27 cellular contexts compared by ENCODE assay signal in genomic region chr12:46918631-46919030, GRCh38.
"Had no signal": no experiment of that assay in that cellular context is flagged by ENCODE, and none has a peak within 500 bp of the region (broad histone marks: within the 10 kb centered on the region; RNA-seq: fewer than 3 reads in every experiment).

No MANE protein-coding gene starts in this region.

- H3K4me3 Mint-ChIP-seq: stimulated activated effector memory CD8-positive, alpha-beta T cell treated with anti-CD3 and anti-CD28 coated beads, Interleukin-12 subunit alpha, Interleukin-12 subunit beta, amount 100 ng/mL, for 72 hours; stimulated activated memory B cell treated with anti-CD40 and anti-IgM and Interleukin-4, amounts not matched to agents 10 μg/mL and 1 μg/mL and 100 μg/mL, for 72 hours; stimulated activated naive B cell treated with anti-CD40 and anti-IgM and Interleukin-4, amounts not matched to agents 10 μg/mL and 1 μg/mL and 100 μg/mL, for 72 hours; stimulated activated naive CD8-positive, alpha-beta T cell treated with anti-CD3 and anti-CD28 coated beads, Interleukin-15, amount 100 ng/mL, for 72 hours; stimulated activated naive CD8-positive, alpha-beta T cell treated with anti-CD3 and anti-CD28 coated beads, Interleukin-15, Interleukin-2, amounts not matched to agents 100 ng/mL and 50 ng/mL, for 24 hours; type B pancreatic cell had no signal

- H3K27me3 ChIP-seq: stomach, suprapubic skin, testis, thyroid gland, tibial artery, tibial nerve, transverse colon, upper lobe of left lung, upper lobe of right lung, uterus, vagina had no signal

- H3K36me3 ChIP-seq: stomach, suprapubic skin, thoracic aorta, thyroid gland, tibial artery, tibial nerve, transverse colon, upper lobe of left lung, upper lobe of right lung, uterus, vagina had no signal

- H3K4me3 ChIP-seq: stomach, suprapubic skin, testis, thoracic aorta, thyroid gland, tibial artery, tibial nerve, transverse colon, upper lobe of left lung, upper lobe of right lung, uterus, vagina had no signal

- H3K4me1 Mint-ChIP-seq: stimulated activated effector memory CD8-positive, alpha-beta T cell treated with anti-CD3 and anti-CD28 coated beads, Interleukin-12 subunit alpha, Interleukin-12 subunit beta, amount 100 ng/mL, for 72 hours; stimulated activated naive CD8-positive, alpha-beta T cell treated with anti-CD3 and anti-CD28 coated beads, Interleukin-15, amount 100 ng/mL, for 72 hours had no signal

- ATAC-seq: stimulated activated effector memory CD8-positive, alpha-beta T cell treated with anti-CD3 and anti-CD28 coated beads, Interleukin-12 subunit alpha, Interleukin-12 subunit beta, amount 100 ng/mL, for 72 hours; stimulated activated memory B cell treated with anti-CD40 and anti-IgM and Interleukin-4, amounts not matched to agents 10 μg/mL and 1 μg/mL and 100 μg/mL, for 72 hours; stimulated activated naive B cell treated with anti-CD40 and anti-IgM and Interleukin-4, amounts not matched to agents 10 μg/mL and 1 μg/mL and 100 μg/mL, for 72 hours; stimulated activated naive CD8-positive, alpha-beta T cell treated with anti-CD3 and anti-CD28 coated beads, Interleukin-15, amount 100 ng/mL, for 72 hours; stimulated activated naive CD8-positive, alpha-beta T cell treated with anti-CD3 and anti-CD28 coated beads, Interleukin-15, Interleukin-2, amounts not matched to agents 100 U/mL and 50 U/mL, for 24 hours; upper lobe of right lung had no signal

- DNase-seq: stimulated activated CD4-positive, alpha-beta T cell treated with anti-CD3 and anti-CD28 coated beads, Interleukin-2, amount 100 ng/mL, for 48 hours; stimulated activated CD4-positive, alpha-beta T cell treated with anti-CD3 and anti-CD28 coated beads, Interleukin-4, amount 100 ng/mL, for 1 hour; stimulated activated CD4-positive, alpha-beta T cell treated with anti-CD3 and anti-CD28 coated beads, Interleukin-4, amount 100 ng/mL, for 24 hours; stimulated activated CD4-positive, alpha-beta T cell treated with anti-CD3 and anti-CD28 coated beads, Interleukin-4, amount 100 ng/mL, for 4 hours; stimulated activated CD8-positive, alpha-beta memory T cell treated with anti-CD3 and anti-CD28 coated beads, Interleukin-4, amount 100 ng/mL, for 48 hours; stimulated activated naive B cell treated with anti-CD40 and anti-IgM and Interleukin-4, amounts not matched to agents 10 μg/mL and 1 μg/mL and 100 μg/mL, for 72 hours; stimulated activated naive CD4-positive, alpha-beta T cell; stimulated activated naive CD4-positive, alpha-beta T cell treated with Interleukin-2 at 50 U/mL for 16 hours; stimulated activated naive CD8-positive, alpha-beta T cell treated with anti-CD3 and anti-CD28 coated beads, Interleukin-15, amount 100 ng/mL, for 72 hours; stimulated activated naive CD8-positive, alpha-beta T cell treated with anti-CD3 and anti-CD28 coated beads, Interleukin-15, Interleukin-2, amounts not matched to agents 100 U/mL and 50 U/mL, for 24 hours; stomach; substantia nigra; testis; thyroid gland; tibial artery; transverse colon; upper lobe of right lung; uterus had no signal

- H3K36me3 Mint-ChIP-seq: stimulated activated effector memory CD8-positive, alpha-beta T cell treated with anti-CD3 and anti-CD28 coated beads, Interleukin-12 subunit alpha, Interleukin-12 subunit beta, amount 100 ng/mL, for 72 hours; stimulated activated memory B cell treated with anti-CD40 and anti-IgM and Interleukin-4, amounts not matched to agents 10 μg/mL and 1 μg/mL and 100 μg/mL, for 72 hours; stimulated activated naive B cell treated with anti-CD40 and anti-IgM and Interleukin-4, amounts not matched to agents 10 μg/mL and 1 μg/mL and 100 μg/mL, for 72 hours; type B pancreatic cell had no signal

- H3K27ac ChIP-seq: stomach, suprapubic skin, testis, thoracic aorta, thyroid gland, tibial artery, tibial nerve, transverse colon, upper lobe of left lung, upper lobe of right lung, uterus, vagina had no signal

- H3K27ac Mint-ChIP-seq: stimulated activated effector memory CD8-positive, alpha-beta T cell treated with anti-CD3 and anti-CD28 coated beads, Interleukin-12 subunit alpha, Interleukin-12 subunit beta, amount 100 ng/mL, for 72 hours; stimulated activated memory B cell treated with anti-CD40 and anti-IgM and Interleukin-4, amounts not matched to agents 10 μg/mL and 1 μg/mL and 100 μg/mL, for 72 hours; stimulated activated naive B cell treated with anti-CD40 and anti-IgM and Interleukin-4, amounts not matched to agents 10 μg/mL and 1 μg/mL and 100 μg/mL, for 72 hours; stimulated activated naive CD8-positive, alpha-beta T cell treated with anti-CD3 and anti-CD28 coated beads, Interleukin-15, amount 100 ng/mL, for 72 hours; stimulated activated naive CD8-positive, alpha-beta T cell treated with anti-CD3 and anti-CD28 coated beads, Interleukin-15, Interleukin-2, amounts not matched to agents 100 ng/mL and 50 ng/mL, for 24 hours; type B pancreatic cell had no signal

- H3K9me3 Mint-ChIP-seq: stimulated activated effector memory CD8-positive, alpha-beta T cell treated with anti-CD3 and anti-CD28 coated beads, Interleukin-12 subunit alpha, Interleukin-12 subunit beta, amount 100 ng/mL, for 72 hours; stimulated activated memory B cell treated with anti-CD40 and anti-IgM and Interleukin-4, amounts not matched to agents 10 μg/mL and 1 μg/mL and 100 μg/mL, for 72 hours; stimulated activated naive B cell treated with anti-CD40 and anti-IgM and Interleukin-4, amounts not matched to agents 10 μg/mL and 1 μg/mL and 100 μg/mL, for 72 hours; stimulated activated naive CD8-positive, alpha-beta T cell treated with anti-CD3 and anti-CD28 coated beads, Interleukin-15, amount 100 ng/mL, for 72 hours; type B pancreatic cell had no signal

- H3K4me1 ChIP-seq: suprapubic skin, testis, thyroid gland, tibial nerve, transverse colon, uterus, vagina had no signal

- H3K27me3 Mint-ChIP-seq: stimulated activated memory B cell treated with anti-CD40 and anti-IgM and Interleukin-4, amounts not matched to agents 10 μg/mL and 1 μg/mL and 100 μg/mL, for 72 hours; stimulated activated naive B cell treated with anti-CD40 and anti-IgM and Interleukin-4, amounts not matched to agents 10 μg/mL and 1 μg/mL and 100 μg/mL, for 72 hours; stimulated activated naive CD8-positive, alpha-beta T cell treated with anti-CD3 and anti-CD28 coated beads, Interleukin-15, amount 100 ng/mL, for 72 hours; type B pancreatic cell had no signal

- H3K9me3 ChIP-seq: suprapubic skin, testis, thoracic aorta, thyroid gland, transverse colon, upper lobe of left lung, upper lobe of right lung, uterus, vagina had no signal
